In the genomic region with DNA sequence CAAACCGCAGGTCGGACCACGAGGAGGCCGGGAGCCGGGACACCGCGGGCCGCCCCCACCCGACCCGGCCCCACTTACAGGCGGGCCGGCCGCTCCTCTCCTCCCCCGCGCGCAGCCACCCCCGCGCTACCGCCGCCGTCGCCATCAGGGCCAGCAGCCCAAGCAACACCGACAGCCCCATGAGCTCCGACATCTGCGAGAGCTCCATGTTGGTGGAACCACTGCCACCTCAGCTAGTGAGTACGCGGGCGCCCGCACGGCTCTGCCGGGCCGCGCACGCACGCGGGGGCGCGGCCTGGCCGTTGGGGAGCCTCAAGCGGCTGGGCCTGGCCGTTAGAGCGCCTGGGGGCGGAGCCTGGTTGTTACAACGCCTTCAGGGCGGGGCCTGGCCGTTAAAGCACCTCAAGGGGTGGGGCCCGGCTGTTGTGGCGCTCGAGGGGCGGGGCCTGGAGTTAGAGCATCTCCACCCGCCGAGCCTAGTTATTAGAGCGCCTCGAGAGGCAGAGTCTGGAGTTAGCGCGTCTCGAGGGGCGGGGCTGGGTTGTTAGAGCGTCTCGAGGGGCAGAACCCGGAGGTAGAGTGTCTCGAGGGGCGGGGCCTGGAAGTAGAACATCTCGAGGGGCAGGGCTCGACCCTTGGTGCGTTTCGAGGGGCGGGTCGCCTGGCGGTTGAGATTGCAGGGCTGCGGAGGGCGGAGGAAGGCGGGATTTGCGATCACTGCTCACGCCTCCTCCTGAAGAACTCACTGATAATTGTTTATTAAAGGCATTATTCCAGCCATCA, we compare ENCODE assay signal across 1 cellular context.
TF ChIP-seq lines count a peak whose summit lies in the region.

A gene with protein sequence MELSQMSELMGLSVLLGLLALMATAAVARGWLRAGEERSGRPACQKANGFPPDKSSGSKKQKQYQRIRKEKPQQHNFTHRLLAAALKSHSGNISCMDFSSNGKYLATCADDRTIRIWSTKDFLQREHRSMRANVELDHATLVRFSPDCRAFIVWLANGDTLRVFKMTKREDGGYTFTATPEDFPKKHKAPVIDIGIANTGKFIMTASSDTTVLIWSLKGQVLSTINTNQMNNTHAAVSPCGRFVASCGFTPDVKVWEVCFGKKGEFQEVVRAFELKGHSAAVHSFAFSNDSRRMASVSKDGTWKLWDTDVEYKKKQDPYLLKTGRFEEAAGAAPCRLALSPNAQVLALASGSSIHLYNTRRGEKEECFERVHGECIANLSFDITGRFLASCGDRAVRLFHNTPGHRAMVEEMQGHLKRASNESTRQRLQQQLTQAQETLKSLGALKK (minus strand): TSS at position 238 of the 783 bp plus-strand sequence. CDS start 30 bp downstream, at position 208.

TF ChIP-seq in GM12878, 131 proteins besides CTCF, POLR2A, EP300 and RAD21 (continued from another document and continues in another):
- TF ChIP-seq POU2F2 (IDR thresholded peaks at IDR 0.05; ENCODE audit: borderline replicate concordance, low read depth, low read length) (peak; percentile 61; the same call in 1 of the 3 replicates), DPF2 (IDR thresholded peaks at IDR 0.05) (peak; percentile 76), NBN (IDR thresholded peaks at IDR 0.05) (peak; percentile 23; the same call in 1 of the 2 replicates), BACH1 (IDR thresholded peaks at IDR 0.05; ENCODE audit: borderline replicate concordance) (peak; percentile 81; the same call in 1 of the 2 replicates), NFIC (IDR thresholded peaks at IDR 0.05; ENCODE audit: low read depth, low read length) (no peak), HDAC6 (IDR thresholded peaks at IDR 0.05; ENCODE audit: unreplicated experiment) (no peak), CHD1 (IDR thresholded peaks at IDR 0.05; ENCODE audit: low read depth, low read length) (no peak), EZH2 (IDR thresholded peaks at IDR 0.05; ENCODE audit: borderline replicate concordance, control insufficient read depth, low read depth, low read length) (no peak), NRF1 (conservative IDR thresholded peaks at IDR 0.05; ENCODE audit: low read depth, low read length) (no peak), SIX5 (IDR thresholded peaks at IDR 0.05; ENCODE audit: low read depth, low read length, severe bottlenecking) (no peak), YY1 (IDR thresholded peaks at IDR 0.05; ENCODE audit: low read depth, low read length) (peak; percentile 88), NFYA (IDR thresholded peaks at IDR 0.05; ENCODE audit: borderline replicate concordance, low read depth, low read length) (no peak), MTA3 (IDR thresholded peaks at IDR 0.05; ENCODE audit: borderline replicate concordance, low read length) (no peak), IKZF1 (conservative IDR thresholded peaks at IDR 0.05) (peak; percentile 54; the same call in 1 of the 2 replicates), CREM (IDR thresholded peaks at IDR 0.05; ENCODE audit: low read depth) (0 out of 2 replicates have a peak, but pooled peaks have one; percentile 4), MYB (IDR thresholded peaks at IDR 0.05; ENCODE audit: borderline replicate concordance, low read depth, low read length) (peak; percentile 51; the same call in 1 of the 2 replicates), CREB1 (IDR thresholded peaks at IDR 0.05; ENCODE audit: low read depth) (no peak), ZZZ3 (IDR thresholded peaks at IDR 0.05; ENCODE audit: control insufficient read depth, insufficient read length, low read depth) (no peak), POLR2AphosphoS2 (IDR thresholded peaks at IDR 0.05; ENCODE audit: low read depth, low read length) (peak; percentile 93), MXI1 (IDR thresholded peaks at IDR 0.05; ENCODE audit: low read depth, low read length) (peak; percentile 59), KAT2A (conservative IDR thresholded peaks at IDR 0.05; ENCODE audit: control insufficient read depth, low read depth, low read length) (no peak), TAF1 (IDR thresholded peaks at IDR 0.05; ENCODE audit: borderline replicate concordance, low read depth, low read length) (peak; percentile 94), CHD2 (IDR thresholded peaks at IDR 0.05; ENCODE audit: borderline replicate concordance, low read depth, low read length) (0 out of 2 replicates have a peak, but pooled peaks have one; percentile 10), SMC3 (IDR thresholded peaks at IDR 0.05; ENCODE audit: borderline replicate concordance, low read length) (no peak), GATAD2B (conservative IDR thresholded peaks at IDR 0.05; ENCODE audit: low read depth) (peak; percentile 74), FOS (IDR thresholded peaks at IDR 0.05; ENCODE audit: borderline replicate concordance, extremely low read depth, insufficient read length) (no peak), CHD4 (IDR thresholded peaks at IDR 0.05) (no peak), MEF2A (IDR thresholded peaks at IDR 0.05; ENCODE audit: insufficient read depth, low read depth, low read length) (peak; percentile 37; the same call in 1 of the 2 replicates), JUNB (IDR thresholded peaks at IDR 0.05) (no peak), PAX8 (IDR thresholded peaks at IDR 0.05) (no peak), ZNF217 (IDR thresholded peaks at IDR 0.05) (0 out of 2 replicates have a peak, but pooled peaks have one; percentile 41), SMARCA5 (IDR thresholded peaks at IDR 0.05) (peak; percentile 89; the same call in 1 of the 2 replicates), IKZF2 (IDR thresholded peaks at IDR 0.05) (no peak), SREBF1 (IDR thresholded peaks at IDR 0.05; ENCODE audit: low read length) (no peak), MYC (IDR thresholded peaks at IDR 0.05; ENCODE audit: insufficient read depth, insufficient read length, insufficient replicate concordance, low read length, severe bottlenecking) (peak; percentile 81), TCF3 (IDR thresholded peaks at IDR 0.05; ENCODE audit: borderline replicate concordance, insufficient read depth, low read depth, low read length) (no peak), KLF5 (IDR thresholded peaks at IDR 0.05; ENCODE audit: partially characterized antibody) (peak; percentile 57), STAT3 (IDR thresholded peaks at IDR 0.05; ENCODE audit: low read depth, low read length) (no peak), POLR2AphosphoS5 (IDR thresholded peaks at IDR 0.05; ENCODE audit: low read length) (peak; percentile 96), GABPA (IDR thresholded peaks at IDR 0.05; ENCODE audit: low read depth) (no peak), ZNF207 (IDR thresholded peaks at IDR 0.05; ENCODE audit: borderline replicate concordance) (peak; percentile 47; the same call in 1 of the 2 replicates), LARP7 (IDR thresholded peaks at IDR 0.05) (peak; percentile 82; the same call in 1 of the 2 replicates), SMAD5 (IDR thresholded peaks at IDR 0.05; ENCODE audit: low read depth) (peak; percentile 88), BHLHE40 (IDR thresholded peaks at IDR 0.05; ENCODE audit: borderline replicate concordance in 1 of 2, low read depth in 2 of 2, low read length in 1 of 2) (peak; percentile 22 to 68; a peak in 2 of 4 replicates), PML (IDR thresholded peaks at IDR 0.05; ENCODE audit: low read length) (peak; percentile 67; the same call in 1 of the 2 replicates), NR2F1 (conservative IDR thresholded peaks at IDR 0.05) (peak; percentile 63), TCF7 (IDR thresholded peaks at IDR 0.05; ENCODE audit: borderline replicate concordance) (no peak), ESRRA (IDR thresholded peaks at IDR 0.05; ENCODE audit: low read length) (no peak), RBBP5 (conservative IDR thresholded peaks at IDR 0.05) (no peak), ZSCAN29 (IDR thresholded peaks at IDR 0.05) (no peak), EGR1 (IDR thresholded peaks at IDR 0.05; ENCODE audit: borderline replicate concordance in 1 of 2, low read depth in 2 of 2, low read length in 2 of 2) (peak; percentile 28 to 51; a peak in 2 of 3 replicates)
- TF ChIP-seq, protein P1, sequence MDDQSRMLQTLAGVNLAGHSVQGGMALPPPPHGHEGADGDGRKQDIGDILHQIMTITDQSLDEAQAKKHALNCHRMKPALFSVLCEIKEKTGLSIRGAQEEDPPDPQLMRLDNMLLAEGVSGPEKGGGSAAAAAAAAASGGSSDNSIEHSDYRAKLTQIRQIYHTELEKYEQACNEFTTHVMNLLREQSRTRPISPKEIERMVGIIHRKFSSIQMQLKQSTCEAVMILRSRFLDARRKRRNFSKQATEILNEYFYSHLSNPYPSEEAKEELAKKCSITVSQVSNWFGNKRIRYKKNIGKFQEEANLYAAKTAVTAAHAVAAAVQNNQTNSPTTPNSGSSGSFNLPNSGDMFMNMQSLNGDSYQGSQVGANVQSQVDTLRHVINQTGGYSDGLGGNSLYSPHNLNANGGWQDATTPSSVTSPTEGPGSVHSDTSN (IDR thresholded peaks at IDR 0.05; ENCODE audit: insufficient replicate concordance, low read depth, low read length) = no peak
- TF ChIP-seq, protein P2, sequence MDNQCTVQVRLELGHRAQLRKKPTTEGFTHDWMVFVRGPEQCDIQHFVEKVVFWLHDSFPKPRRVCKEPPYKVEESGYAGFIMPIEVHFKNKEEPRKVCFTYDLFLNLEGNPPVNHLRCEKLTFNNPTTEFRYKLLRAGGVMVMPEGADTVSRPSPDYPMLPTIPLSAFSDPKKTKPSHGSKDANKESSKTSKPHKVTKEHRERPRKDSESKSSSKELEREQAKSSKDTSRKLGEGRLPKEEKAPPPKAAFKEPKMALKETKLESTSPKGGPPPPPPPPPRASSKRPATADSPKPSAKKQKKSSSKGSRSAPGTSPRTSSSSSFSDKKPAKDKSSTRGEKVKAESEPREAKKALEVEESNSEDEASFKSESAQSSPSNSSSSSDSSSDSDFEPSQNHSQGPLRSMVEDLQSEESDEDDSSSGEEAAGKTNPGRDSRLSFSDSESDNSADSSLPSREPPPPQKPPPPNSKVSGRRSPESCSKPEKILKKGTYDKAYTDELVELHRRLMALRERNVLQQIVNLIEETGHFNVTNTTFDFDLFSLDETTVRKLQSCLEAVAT (IDR thresholded peaks at IDR 0.05) = no peak
- TF ChIP-seq, protein P3, sequence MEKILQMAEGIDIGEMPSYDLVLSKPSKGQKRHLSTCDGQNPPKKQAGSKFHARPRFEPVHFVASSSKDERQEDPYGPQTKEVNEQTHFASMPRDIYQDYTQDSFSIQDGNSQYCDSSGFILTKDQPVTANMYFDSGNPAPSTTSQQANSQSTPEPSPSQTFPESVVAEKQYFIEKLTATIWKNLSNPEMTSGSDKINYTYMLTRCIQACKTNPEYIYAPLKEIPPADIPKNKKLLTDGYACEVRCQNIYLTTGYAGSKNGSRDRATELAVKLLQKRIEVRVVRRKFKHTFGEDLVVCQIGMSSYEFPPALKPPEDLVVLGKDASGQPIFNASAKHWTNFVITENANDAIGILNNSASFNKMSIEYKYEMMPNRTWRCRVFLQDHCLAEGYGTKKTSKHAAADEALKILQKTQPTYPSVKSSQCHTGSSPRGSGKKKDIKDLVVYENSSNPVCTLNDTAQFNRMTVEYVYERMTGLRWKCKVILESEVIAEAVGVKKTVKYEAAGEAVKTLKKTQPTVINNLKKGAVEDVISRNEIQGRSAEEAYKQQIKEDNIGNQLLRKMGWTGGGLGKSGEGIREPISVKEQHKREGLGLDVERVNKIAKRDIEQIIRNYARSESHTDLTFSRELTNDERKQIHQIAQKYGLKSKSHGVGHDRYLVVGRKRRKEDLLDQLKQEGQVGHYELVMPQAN (conservative IDR thresholded peaks at IDR 0.05) = peak; percentile 87
- TF ChIP-seq, protein P4, sequence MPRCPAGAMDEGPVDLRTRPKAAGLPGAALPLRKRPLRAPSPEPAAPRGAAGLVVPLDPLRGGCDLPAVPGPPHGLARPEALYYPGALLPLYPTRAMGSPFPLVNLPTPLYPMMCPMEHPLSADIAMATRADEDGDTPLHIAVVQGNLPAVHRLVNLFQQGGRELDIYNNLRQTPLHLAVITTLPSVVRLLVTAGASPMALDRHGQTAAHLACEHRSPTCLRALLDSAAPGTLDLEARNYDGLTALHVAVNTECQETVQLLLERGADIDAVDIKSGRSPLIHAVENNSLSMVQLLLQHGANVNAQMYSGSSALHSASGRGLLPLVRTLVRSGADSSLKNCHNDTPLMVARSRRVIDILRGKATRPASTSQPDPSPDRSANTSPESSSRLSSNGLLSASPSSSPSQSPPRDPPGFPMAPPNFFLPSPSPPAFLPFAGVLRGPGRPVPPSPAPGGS (IDR thresholded peaks at IDR 0.05; ENCODE audit: borderline replicate concordance, insufficient read depth, low read depth, low read length, poor library complexity, severe bottlenecking) = no peak
- TF ChIP-seq, protein P5, sequence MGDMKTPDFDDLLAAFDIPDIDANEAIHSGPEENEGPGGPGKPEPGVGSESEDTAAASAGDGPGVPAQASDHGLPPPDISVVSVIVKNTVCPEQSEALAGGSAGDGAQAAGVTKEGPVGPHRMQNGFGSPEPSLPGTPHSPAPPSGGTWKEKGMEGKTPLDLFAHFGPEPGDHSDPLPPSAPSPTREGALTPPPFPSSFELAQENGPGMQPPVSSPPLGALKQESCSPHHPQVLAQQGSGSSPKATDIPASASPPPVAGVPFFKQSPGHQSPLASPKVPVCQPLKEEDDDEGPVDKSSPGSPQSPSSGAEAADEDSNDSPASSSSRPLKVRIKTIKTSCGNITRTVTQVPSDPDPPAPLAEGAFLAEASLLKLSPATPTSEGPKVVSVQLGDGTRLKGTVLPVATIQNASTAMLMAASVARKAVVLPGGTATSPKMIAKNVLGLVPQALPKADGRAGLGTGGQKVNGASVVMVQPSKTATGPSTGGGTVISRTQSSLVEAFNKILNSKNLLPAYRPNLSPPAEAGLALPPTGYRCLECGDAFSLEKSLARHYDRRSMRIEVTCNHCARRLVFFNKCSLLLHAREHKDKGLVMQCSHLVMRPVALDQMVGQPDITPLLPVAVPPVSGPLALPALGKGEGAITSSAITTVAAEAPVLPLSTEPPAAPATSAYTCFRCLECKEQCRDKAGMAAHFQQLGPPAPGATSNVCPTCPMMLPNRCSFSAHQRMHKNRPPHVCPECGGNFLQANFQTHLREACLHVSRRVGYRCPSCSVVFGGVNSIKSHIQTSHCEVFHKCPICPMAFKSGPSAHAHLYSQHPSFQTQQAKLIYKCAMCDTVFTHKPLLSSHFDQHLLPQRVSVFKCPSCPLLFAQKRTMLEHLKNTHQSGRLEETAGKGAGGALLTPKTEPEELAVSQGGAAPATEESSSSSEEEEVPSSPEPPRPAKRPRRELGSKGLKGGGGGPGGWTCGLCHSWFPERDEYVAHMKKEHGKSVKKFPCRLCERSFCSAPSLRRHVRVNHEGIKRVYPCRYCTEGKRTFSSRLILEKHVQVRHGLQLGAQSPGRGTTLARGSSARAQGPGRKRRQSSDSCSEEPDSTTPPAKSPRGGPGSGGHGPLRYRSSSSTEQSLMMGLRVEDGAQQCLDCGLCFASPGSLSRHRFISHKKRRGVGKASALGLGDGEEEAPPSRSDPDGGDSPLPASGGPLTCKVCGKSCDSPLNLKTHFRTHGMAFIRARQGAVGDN (IDR thresholded peaks at IDR 0.05) = peak; percentile 90
- TF ChIP-seq, protein P6, sequence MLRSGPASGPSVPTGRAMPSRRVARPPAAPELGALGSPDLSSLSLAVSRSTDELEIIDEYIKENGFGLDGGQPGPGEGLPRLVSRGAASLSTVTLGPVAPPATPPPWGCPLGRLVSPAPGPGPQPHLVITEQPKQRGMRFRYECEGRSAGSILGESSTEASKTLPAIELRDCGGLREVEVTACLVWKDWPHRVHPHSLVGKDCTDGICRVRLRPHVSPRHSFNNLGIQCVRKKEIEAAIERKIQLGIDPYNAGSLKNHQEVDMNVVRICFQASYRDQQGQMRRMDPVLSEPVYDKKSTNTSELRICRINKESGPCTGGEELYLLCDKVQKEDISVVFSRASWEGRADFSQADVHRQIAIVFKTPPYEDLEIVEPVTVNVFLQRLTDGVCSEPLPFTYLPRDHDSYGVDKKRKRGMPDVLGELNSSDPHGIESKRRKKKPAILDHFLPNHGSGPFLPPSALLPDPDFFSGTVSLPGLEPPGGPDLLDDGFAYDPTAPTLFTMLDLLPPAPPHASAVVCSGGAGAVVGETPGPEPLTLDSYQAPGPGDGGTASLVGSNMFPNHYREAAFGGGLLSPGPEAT (IDR thresholded peaks at IDR 0.05; ENCODE audit: low read depth) = no peak
